1 cellular context compared by ENCODE assay signal in genomic region chr20:51541189-51542032, GRCh38.
TF ChIP-seq lines count a peak whose summit lies in the region.

No MANE protein-coding gene starts in this region.

TF ChIP-seq in K562, 482 proteins besides CTCF, POLR2A, EP300 and RAD21 (continued from another document and continues in another):
- TF ChIP-seq ZNF609 (CRISPR knock-in tag; IDR thresholded peaks at IDR 0.05; ENCODE audit: borderline replicate concordance), result no peak
- TF ChIP-seq ARID4B (CRISPR knock-in tag; IDR thresholded peaks at IDR 0.05), result peak; percentile 61; the same call in 1 of the 2 replicates
- peak; percentile 63; the same call in 1 of the 2 replicates for TF ChIP-seq ELF1 (tag; IDR thresholded peaks at IDR 0.05)
- TF ChIP-seq PHTF2 (CRISPR knock-in tag; IDR thresholded peaks at IDR 0.05), result no peak
- peak; percentile 57 for TF ChIP-seq SAP30 (IDR thresholded peaks at IDR 0.05; ENCODE audit: borderline replicate concordance, insufficient read depth, low read depth, low read length, poor library complexity, severe bottlenecking)
- TF ChIP-seq TSHZ1 (CRISPR knock-in tag; IDR thresholded peaks at IDR 0.05), result no peak
- no peak for TF ChIP-seq ZNF324 (CRISPR knock-in tag; IDR thresholded peaks at IDR 0.05)
- TF ChIP-seq CHD2 (IDR thresholded peaks at IDR 0.05; ENCODE audit: low read depth, low read length), result no peak
- TF ChIP-seq ZNF277 (CRISPR knock-in tag; IDR thresholded peaks at IDR 0.05; ENCODE audit: borderline replicate concordance), result no peak
- no peak for TF ChIP-seq ZNF764 (CRISPR knock-in tag; IDR thresholded peaks at IDR 0.05; ENCODE audit: low read depth)
- TF ChIP-seq UBTF (IDR thresholded peaks at IDR 0.05; ENCODE audit: borderline replicate concordance in 1 of 2, low read depth in 2 of 2, low read length in 2 of 2), result peak in 1 of 2 experiments; percentile 81; a peak in 2 of 4 replicates
- TF ChIP-seq PHB (CRISPR knock-in tag; IDR thresholded peaks at IDR 0.05), result no peak
- TF ChIP-seq ZNF79 (CRISPR knock-in tag; IDR thresholded peaks at IDR 0.05; ENCODE audit: low read depth), result no peak
- TF ChIP-seq ZFX (CRISPR knock-in tag; IDR thresholded peaks at IDR 0.05), result peak; percentile 74
- TF ChIP-seq THRB (CRISPR knock-in tag; conservative IDR thresholded peaks at IDR 0.05), result no peak
- TF ChIP-seq DACH1 (IDR thresholded peaks at IDR 0.05; ENCODE audit: partially characterized antibody), result no peak
- no peak for TF ChIP-seq MTF1 (CRISPR knock-in tag; IDR thresholded peaks at IDR 0.05; ENCODE audit: borderline replicate concordance)
- TF ChIP-seq RBM34 (IDR thresholded peaks at IDR 0.05; ENCODE audit: borderline replicate concordance, insufficient read depth, low read length), result no peak
- no peak for TF ChIP-seq ZNF212 (CRISPR knock-in tag; IDR thresholded peaks at IDR 0.05)
- peak; percentile 97; the same call in 1 of the 2 replicates for TF ChIP-seq ZNF449 (CRISPR knock-in tag; IDR thresholded peaks at IDR 0.05)
- no peak for TF ChIP-seq IRF1 (CRISPR knock-in tag; IDR thresholded peaks at IDR 0.05; ENCODE audit: borderline replicate concordance)
- no peak for TF ChIP-seq FOXA3 (CRISPR knock-in tag; conservative IDR thresholded peaks at IDR 0.05 in 1 of 2, IDR thresholded peaks at IDR 0.05 in 1 of 2)
- TF ChIP-seq ZNF384 (IDR thresholded peaks at IDR 0.05; ENCODE audit: low read depth, low read length), result peak; percentile 35
- no peak for TF ChIP-seq RBM17 (IDR thresholded peaks at IDR 0.05; ENCODE audit: borderline replicate concordance, low read depth, low read length)
- no peak for TF ChIP-seq ZNF41 (CRISPR knock-in tag; conservative IDR thresholded peaks at IDR 0.05)
- no peak for TF ChIP-seq THRA (IDR thresholded peaks at IDR 0.05)
- TF ChIP-seq CCAR2 (IDR thresholded peaks at IDR 0.05; ENCODE audit: low read depth, low read length), result no peak
- 0 out of 2 replicates have a peak, but pooled peaks have one; percentile 46 for TF ChIP-seq ATF7 (IDR thresholded peaks at IDR 0.05)
- no peak for TF ChIP-seq RFX7 (CRISPR knock-in tag; IDR thresholded peaks at IDR 0.05)
